25 cellular contexts compared by ENCODE assay signal in genomic region chr2:163419000-163419575, GRCh38.
"Had no signal": no experiment of that assay in that cellular context is flagged by ENCODE, and none has a peak within 500 bp of the region (broad histone marks: within the 10 kb centered on the region; RNA-seq: fewer than 3 reads in every experiment).

No MANE protein-coding gene starts in this region.

- H3K4me3 ChIP-seq: dorsolateral prefrontal cortex, gastrocnemius medialis, pancreas, skin epidermis, suprapubic skin, transverse colon had no signal

- FAIRE-seq: islet of Langerhans, pancreas, urothelium cell line had no signal

- H3K27ac ChIP-seq: dorsolateral prefrontal cortex, gastrocnemius medialis, pancreas, skin epidermis, suprapubic skin, transverse colon had no signal

- DNase-seq: activated CD4-positive, alpha-beta memory T cell treated with anti-CD3 and anti-CD28 coated beads for 36 hours; activated CD4-positive, alpha-beta T cell treated with anti-CD3 and anti-CD28 coated beads for 48 hours; activated CD4-positive, CD25-positive, alpha-beta regulatory T cell; activated effector memory CD4-positive, alpha-beta T cell treated with Interleukin-2 at 50 U/mL for 16 hours; activated naive CD4-positive, alpha-beta T cell treated with anti-CD3 and anti-CD28 coated beads for 36 hours; activated naive CD8-positive, alpha-beta T cell treated with anti-CD3 and anti-CD28 coated beads, Interleukin-2, amount 10 ng/mL, durations not matched to agents 7 days and 5 days; activated T-cell treated with anti-CD3 and anti-CD28 coated beads, Interleukin-2, amount 50 U/mL, for 48 hours; caudate nucleus; dorsolateral prefrontal cortex; gastrocnemius medialis; head of caudate nucleus; hypothalamus; left cardiac atrium; nephron progenitor cell; pancreas; right cardiac atrium; stimulated activated CD4-positive, alpha-beta T cell treated with anti-CD3 and anti-CD28 coated beads, Interleukin-1b, Interleukin-23, amount 100 ng/mL, for 48 hours; stimulated activated naive CD8-positive, alpha-beta T cell treated with anti-CD3 and anti-CD28 coated beads, Interleukin-15, amount 100 ng/mL, for 72 hours; SW 1271; T-helper 17 cell; transverse colon had no signal

- H3K4me1 ChIP-seq: gastrocnemius medialis, pancreas, suprapubic skin, transverse colon had no signal

- H3K9me3 ChIP-seq: gastrocnemius medialis, pancreas, suprapubic skin, transverse colon had no signal

- H3K36me3 ChIP-seq: gastrocnemius medialis, pancreas, suprapubic skin, transverse colon had no signal

- ATAC-seq: gastrocnemius medialis; left cardiac atrium; pancreas; right cardiac atrium; stimulated activated naive CD8-positive, alpha-beta T cell treated with anti-CD3 and anti-CD28 coated beads, Interleukin-15, amount 100 ng/mL, for 72 hours; T-helper 17 cell had no signal

- H3K27me3 ChIP-seq: dorsolateral prefrontal cortex, gastrocnemius medialis, pancreas, suprapubic skin, transverse colon had no signal
